ENCODE assay signal across 2 cellular contexts in the genomic region with DNA sequence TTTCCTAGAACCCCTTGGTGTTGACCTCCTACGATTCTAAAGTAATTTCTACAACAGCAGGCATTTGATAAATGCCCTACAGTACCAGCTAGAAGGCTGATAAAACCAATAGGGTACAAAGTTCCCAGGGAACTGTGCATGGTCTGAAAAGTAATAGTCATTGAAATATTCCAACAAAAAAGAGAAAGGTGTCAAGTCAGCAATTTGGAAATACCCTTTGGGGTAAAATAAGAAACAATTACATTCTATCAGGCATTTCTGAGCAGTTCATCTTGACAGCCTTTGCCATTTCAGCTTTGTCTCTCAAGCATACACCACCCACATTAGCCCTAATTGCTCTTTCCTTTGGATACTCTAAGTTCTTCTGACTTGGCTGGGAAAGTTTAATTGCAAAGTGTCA.
TF ChIP-seq lines count a peak whose summit lies in the region.

No MANE protein-coding gene starts in this region.

TF ChIP-seq in HepG2, 621 proteins besides CTCF, POLR2A, EP300 and RAD21:
- TF ChIP-seq MAFK (conservative IDR thresholded peaks at IDR 0.05 in 1 of 2, IDR thresholded peaks at IDR 0.05 in 1 of 2; ENCODE audit: low read length in 2 of 2) (peak; percentile 91 to 98), HNRNPUL1 (IDR thresholded peaks at IDR 0.05; ENCODE audit: low read depth, low read length) (no peak), MAFF (IDR thresholded peaks at IDR 0.05; ENCODE audit: low read depth, low read length) (peak; percentile 96)

TF ChIP-seq in H1, 55 proteins besides CTCF, POLR2A, EP300 and RAD21:
- no peak for TF ChIP-seq TAF1 (IDR thresholded peaks at IDR 0.05; ENCODE audit: low read depth, low read length)
- TF ChIP-seq MAFK (IDR thresholded peaks at IDR 0.05; ENCODE audit: low read depth, low read length), result peak; percentile 82; the same call in 1 of the 2 replicates
- no peak for TF ChIP-seq JUND (IDR thresholded peaks at IDR 0.05; ENCODE audit: low read length)
- TF ChIP-seq EGR1 (IDR thresholded peaks at IDR 0.05; ENCODE audit: borderline replicate concordance, low read depth, low read length), result no peak
